ENCODE assay signal across 1 cellular context in genomic region chr6:83708970-83709747, GRCh38.
TF ChIP-seq lines count a peak whose summit lies in the region.

Gene SNAP91, minus strand, starts transcription at chr6:83709101. Its CDS starts 1,174 bp downstream, at chr6:83707927.

TF ChIP-seq in HepG2, 621 proteins besides CTCF, POLR2A, EP300 and RAD21 (continued from another document):
- TF ChIP-seq THAP9 (CRISPR knock-in tag; IDR thresholded peaks at IDR 0.05; ENCODE audit: borderline replicate concordance) (no peak), NCOR1 (IDR thresholded peaks at IDR 0.05; ENCODE audit: borderline replicate concordance, low read length) (no peak), ARID2 (CRISPR knock-in tag; IDR thresholded peaks at IDR 0.05; ENCODE audit: borderline replicate concordance) (no peak), KDM5A (IDR thresholded peaks at IDR 0.05; ENCODE audit: borderline replicate concordance, low read length) (no peak), ZBTB7A (CRISPR knock-in tag; IDR thresholded peaks at IDR 0.05) (no peak), ZIK1 (CRISPR knock-in tag; IDR thresholded peaks at IDR 0.05; ENCODE audit: borderline replicate concordance, low read depth) (no peak)
